Comparison of ENCODE assay signal across 1 cellular context in the genomic region with DNA sequence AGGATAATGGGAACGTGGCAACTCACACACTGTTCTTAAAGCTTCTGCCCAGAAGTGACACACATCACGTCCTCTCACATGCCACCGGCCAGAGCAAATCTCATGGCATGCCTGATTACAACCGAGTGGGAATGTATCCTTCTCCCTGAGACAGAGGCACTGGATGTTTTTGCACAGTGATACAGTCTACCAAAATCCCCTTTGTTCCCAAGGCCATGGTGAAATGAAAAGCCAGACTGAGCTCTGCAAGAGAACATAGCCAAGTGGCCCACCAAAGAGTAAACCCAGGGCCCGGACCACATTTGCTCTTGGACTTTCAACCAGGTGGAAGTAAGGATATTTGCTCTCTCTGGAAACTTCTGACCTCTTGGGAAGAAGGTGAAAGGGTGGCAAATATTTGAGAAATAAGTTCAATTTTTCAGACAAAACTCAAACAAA.
TF ChIP-seq lines count a peak whose summit lies in the region.

No MANE protein-coding gene starts in this region.

TF ChIP-seq in HepG2, 621 proteins besides CTCF, POLR2A, EP300 and RAD21 (continued from another document and continues in another):
- TF ChIP-seq, protein P1, sequence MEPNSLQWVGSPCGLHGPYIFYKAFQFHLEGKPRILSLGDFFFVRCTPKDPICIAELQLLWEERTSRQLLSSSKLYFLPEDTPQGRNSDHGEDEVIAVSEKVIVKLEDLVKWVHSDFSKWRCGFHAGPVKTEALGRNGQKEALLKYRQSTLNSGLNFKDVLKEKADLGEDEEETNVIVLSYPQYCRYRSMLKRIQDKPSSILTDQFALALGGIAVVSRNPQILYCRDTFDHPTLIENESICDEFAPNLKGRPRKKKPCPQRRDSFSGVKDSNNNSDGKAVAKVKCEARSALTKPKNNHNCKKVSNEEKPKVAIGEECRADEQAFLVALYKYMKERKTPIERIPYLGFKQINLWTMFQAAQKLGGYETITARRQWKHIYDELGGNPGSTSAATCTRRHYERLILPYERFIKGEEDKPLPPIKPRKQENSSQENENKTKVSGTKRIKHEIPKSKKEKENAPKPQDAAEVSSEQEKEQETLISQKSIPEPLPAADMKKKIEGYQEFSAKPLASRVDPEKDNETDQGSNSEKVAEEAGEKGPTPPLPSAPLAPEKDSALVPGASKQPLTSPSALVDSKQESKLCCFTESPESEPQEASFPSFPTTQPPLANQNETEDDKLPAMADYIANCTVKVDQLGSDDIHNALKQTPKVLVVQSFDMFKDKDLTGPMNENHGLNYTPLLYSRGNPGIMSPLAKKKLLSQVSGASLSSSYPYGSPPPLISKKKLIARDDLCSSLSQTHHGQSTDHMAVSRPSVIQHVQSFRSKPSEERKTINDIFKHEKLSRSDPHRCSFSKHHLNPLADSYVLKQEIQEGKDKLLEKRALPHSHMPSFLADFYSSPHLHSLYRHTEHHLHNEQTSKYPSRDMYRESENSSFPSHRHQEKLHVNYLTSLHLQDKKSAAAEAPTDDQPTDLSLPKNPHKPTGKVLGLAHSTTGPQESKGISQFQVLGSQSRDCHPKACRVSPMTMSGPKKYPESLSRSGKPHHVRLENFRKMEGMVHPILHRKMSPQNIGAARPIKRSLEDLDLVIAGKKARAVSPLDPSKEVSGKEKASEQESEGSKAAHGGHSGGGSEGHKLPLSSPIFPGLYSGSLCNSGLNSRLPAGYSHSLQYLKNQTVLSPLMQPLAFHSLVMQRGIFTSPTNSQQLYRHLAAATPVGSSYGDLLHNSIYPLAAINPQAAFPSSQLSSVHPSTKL (CRISPR knock-in tag; IDR thresholded peaks at IDR 0.05) = peak; percentile 94
- TF ChIP-seq ZNF598 (CRISPR knock-in tag; IDR thresholded peaks at IDR 0.05; ENCODE audit: borderline replicate concordance) = peak; percentile 74
- TF ChIP-seq, protein P2, sequence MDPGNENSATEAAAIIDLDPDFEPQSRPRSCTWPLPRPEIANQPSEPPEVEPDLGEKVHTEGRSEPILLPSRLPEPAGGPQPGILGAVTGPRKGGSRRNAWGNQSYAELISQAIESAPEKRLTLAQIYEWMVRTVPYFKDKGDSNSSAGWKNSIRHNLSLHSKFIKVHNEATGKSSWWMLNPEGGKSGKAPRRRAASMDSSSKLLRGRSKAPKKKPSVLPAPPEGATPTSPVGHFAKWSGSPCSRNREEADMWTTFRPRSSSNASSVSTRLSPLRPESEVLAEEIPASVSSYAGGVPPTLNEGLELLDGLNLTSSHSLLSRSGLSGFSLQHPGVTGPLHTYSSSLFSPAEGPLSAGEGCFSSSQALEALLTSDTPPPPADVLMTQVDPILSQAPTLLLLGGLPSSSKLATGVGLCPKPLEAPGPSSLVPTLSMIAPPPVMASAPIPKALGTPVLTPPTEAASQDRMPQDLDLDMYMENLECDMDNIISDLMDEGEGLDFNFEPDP (CRISPR knock-in tag; conservative IDR thresholded peaks at IDR 0.05) = no peak
- TF ChIP-seq IRF2 (CRISPR knock-in tag; IDR thresholded peaks at IDR 0.05) = no peak
- no peak for TF ChIP-seq ZSCAN9 (CRISPR knock-in tag; IDR thresholded peaks at IDR 0.05; ENCODE audit: borderline replicate concordance)
- TF ChIP-seq, protein P3, sequence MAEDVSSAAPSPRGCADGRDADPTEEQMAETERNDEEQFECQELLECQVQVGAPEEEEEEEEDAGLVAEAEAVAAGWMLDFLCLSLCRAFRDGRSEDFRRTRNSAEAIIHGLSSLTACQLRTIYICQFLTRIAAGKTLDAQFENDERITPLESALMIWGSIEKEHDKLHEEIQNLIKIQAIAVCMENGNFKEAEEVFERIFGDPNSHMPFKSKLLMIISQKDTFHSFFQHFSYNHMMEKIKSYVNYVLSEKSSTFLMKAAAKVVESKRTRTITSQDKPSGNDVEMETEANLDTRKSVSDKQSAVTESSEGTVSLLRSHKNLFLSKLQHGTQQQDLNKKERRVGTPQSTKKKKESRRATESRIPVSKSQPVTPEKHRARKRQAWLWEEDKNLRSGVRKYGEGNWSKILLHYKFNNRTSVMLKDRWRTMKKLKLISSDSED (CRISPR knock-in tag; IDR thresholded peaks at IDR 0.05) = no peak
- no peak for TF ChIP-seq KLF16 (CRISPR knock-in tag; IDR thresholded peaks at IDR 0.05)
- no peak for TF ChIP-seq PCBP1 (IDR thresholded peaks at IDR 0.05; ENCODE audit: borderline replicate concordance, low read depth, low read length)
- peak; percentile 28; the same call in 1 of the 2 replicates for TF ChIP-seq DPF2 (CRISPR knock-in tag; IDR thresholded peaks at IDR 0.05; ENCODE audit: borderline replicate concordance, low read depth)
- TF ChIP-seq, protein P4, sequence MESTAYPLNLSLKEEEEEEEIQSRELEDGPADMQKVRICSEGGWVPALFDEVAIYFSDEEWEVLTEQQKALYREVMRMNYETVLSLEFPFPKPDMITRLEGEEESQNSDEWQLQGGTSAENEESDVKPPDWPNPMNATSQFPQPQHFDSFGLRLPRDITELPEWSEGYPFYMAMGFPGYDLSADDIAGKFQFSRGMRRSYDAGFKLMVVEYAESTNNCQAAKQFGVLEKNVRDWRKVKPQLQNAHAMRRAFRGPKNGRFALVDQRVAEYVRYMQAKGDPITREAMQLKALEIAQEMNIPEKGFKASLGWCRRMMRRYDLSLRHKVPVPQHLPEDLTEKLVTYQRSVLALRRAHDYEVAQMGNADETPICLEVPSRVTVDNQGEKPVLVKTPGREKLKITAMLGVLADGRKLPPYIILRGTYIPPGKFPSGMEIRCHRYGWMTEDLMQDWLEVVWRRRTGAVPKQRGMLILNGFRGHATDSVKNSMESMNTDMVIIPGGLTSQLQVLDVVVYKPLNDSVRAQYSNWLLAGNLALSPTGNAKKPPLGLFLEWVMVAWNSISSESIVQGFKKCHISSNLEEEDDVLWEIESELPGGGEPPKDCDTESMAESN (CRISPR knock-in tag; conservative IDR thresholded peaks at IDR 0.05) = no peak
- TF ChIP-seq, protein P5, sequence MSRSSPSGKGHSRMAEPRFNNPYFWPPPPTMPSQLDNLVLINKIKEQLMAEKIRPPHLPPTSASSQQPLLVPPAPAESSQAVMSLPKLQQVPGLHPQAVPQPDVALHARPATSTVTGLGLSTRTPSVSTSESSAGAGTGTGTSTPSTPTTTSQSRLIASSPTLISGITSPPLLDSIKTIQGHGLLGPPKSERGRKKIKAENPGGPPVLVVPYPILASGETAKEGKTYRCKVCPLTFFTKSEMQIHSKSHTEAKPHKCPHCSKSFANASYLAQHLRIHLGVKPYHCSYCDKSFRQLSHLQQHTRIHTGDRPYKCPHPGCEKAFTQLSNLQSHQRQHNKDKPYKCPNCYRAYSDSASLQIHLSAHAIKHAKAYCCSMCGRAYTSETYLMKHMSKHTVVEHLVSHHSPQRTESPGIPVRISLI (CRISPR knock-in tag; IDR thresholded peaks at IDR 0.05; ENCODE audit: borderline replicate concordance) = no peak
- peak; percentile 97 for TF ChIP-seq NR2F2 (IDR thresholded peaks at IDR 0.05; ENCODE audit: borderline replicate concordance, low read depth)
- TF ChIP-seq MED13 (CRISPR knock-in tag; IDR thresholded peaks at IDR 0.05) = no peak
- peak; percentile 47; the same call in 1 of the 2 replicates for TF ChIP-seq ADNP (CRISPR knock-in tag; IDR thresholded peaks at IDR 0.05)
- TF ChIP-seq FOSL2 (CRISPR knock-in tag; IDR thresholded peaks at IDR 0.05) = peak; percentile 40; the same call in 1 of the 2 replicates
- TF ChIP-seq, protein P6, sequence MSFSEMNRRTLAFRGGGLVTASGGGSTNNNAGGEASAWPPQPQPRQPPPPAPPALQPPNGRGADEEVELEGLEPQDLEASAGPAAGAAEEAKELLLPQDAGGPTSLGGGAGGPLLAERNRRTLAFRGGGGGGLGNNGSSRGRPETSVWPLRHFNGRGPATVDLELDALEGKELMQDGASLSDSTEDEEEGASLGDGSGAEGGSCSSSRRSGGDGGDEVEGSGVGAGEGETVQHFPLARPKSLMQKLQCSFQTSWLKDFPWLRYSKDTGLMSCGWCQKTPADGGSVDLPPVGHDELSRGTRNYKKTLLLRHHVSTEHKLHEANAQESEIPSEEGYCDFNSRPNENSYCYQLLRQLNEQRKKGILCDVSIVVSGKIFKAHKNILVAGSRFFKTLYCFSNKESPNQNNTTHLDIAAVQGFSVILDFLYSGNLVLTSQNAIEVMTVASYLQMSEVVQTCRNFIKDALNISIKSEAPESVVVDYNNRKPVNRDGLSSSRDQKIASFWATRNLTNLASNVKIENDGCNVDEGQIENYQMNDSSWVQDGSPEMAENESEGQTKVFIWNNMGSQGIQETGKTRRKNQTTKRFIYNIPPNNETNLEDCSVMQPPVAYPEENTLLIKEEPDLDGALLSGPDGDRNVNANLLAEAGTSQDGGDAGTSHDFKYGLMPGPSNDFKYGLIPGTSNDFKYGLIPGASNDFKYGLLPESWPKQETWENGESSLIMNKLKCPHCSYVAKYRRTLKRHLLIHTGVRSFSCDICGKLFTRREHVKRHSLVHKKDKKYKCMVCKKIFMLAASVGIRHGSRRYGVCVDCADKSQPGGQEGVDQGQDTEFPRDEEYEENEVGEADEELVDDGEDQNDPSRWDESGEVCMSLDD (CRISPR knock-in tag; IDR thresholded peaks at IDR 0.05; ENCODE audit: borderline replicate concordance) = no peak
- no peak for TF ChIP-seq HNRNPL (IDR thresholded peaks at IDR 0.05; ENCODE audit: low read depth, low read length)
- no peak for TF ChIP-seq ZSCAN12 (CRISPR knock-in tag; IDR thresholded peaks at IDR 0.05)
- TF ChIP-seq PLRG1 (conservative IDR thresholded peaks at IDR 0.05) = no peak
- 0 out of 2 replicates have a peak, but pooled peaks have one; percentile 35 for TF ChIP-seq SAP130 (CRISPR knock-in tag; IDR thresholded peaks at IDR 0.05; ENCODE audit: low read depth)
- TF ChIP-seq ZNF207 (IDR thresholded peaks at IDR 0.05; ENCODE audit: borderline replicate concordance) = no peak
- peak; percentile 95 for TF ChIP-seq ZNF644 (CRISPR knock-in tag; IDR thresholded peaks at IDR 0.05; ENCODE audit: low read depth)
- no peak for TF ChIP-seq ZFP36L1 (CRISPR knock-in tag; IDR thresholded peaks at IDR 0.05)
- TF ChIP-seq ZKSCAN1 (IDR thresholded peaks at IDR 0.05; ENCODE audit: low read length) = no peak
- TF ChIP-seq, protein P7, sequence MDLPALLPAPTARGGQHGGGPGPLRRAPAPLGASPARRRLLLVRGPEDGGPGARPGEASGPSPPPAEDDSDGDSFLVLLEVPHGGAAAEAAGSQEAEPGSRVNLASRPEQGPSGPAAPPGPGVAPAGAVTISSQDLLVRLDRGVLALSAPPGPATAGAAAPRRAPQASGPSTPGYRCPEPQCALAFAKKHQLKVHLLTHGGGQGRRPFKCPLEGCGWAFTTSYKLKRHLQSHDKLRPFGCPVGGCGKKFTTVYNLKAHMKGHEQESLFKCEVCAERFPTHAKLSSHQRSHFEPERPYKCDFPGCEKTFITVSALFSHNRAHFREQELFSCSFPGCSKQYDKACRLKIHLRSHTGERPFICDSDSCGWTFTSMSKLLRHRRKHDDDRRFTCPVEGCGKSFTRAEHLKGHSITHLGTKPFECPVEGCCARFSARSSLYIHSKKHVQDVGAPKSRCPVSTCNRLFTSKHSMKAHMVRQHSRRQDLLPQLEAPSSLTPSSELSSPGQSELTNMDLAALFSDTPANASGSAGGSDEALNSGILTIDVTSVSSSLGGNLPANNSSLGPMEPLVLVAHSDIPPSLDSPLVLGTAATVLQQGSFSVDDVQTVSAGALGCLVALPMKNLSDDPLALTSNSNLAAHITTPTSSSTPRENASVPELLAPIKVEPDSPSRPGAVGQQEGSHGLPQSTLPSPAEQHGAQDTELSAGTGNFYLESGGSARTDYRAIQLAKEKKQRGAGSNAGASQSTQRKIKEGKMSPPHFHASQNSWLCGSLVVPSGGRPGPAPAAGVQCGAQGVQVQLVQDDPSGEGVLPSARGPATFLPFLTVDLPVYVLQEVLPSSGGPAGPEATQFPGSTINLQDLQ (CRISPR knock-in tag; IDR thresholded peaks at IDR 0.05) = no peak
- TF ChIP-seq, protein P8, sequence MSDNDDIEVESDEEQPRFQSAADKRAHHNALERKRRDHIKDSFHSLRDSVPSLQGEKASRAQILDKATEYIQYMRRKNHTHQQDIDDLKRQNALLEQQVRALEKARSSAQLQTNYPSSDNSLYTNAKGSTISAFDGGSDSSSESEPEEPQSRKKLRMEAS (IDR thresholded peaks at IDR 0.05) = peak; percentile 54
- TF ChIP-seq TAF15 (IDR thresholded peaks at IDR 0.05; ENCODE audit: low read depth, low read length, poor library complexity, severe bottlenecking) = no peak
- no peak for TF ChIP-seq HNRNPK (IDR thresholded peaks at IDR 0.05; ENCODE audit: low read depth, low read length, poor library complexity, severe bottlenecking)
- TF ChIP-seq ELF4 (CRISPR knock-in tag; IDR thresholded peaks at IDR 0.05; ENCODE audit: borderline replicate concordance) = no peak
- TF ChIP-seq ZNF24 (IDR thresholded peaks at IDR 0.05) = no peak
- TF ChIP-seq LCORL (IDR thresholded peaks at IDR 0.05) = 0 out of 2 replicates have a peak, but pooled peaks have one; percentile 4
- peak; percentile 85 for TF ChIP-seq LCORL (CRISPR knock-in tag; IDR thresholded peaks at IDR 0.05)
- TF ChIP-seq ZNF672 (CRISPR knock-in tag; IDR thresholded peaks at IDR 0.05) = no peak
- no peak for TF ChIP-seq ZNF143 (CRISPR knock-in tag; IDR thresholded peaks at IDR 0.05)
- no peak for TF ChIP-seq KDM4B (CRISPR knock-in tag; IDR thresholded peaks at IDR 0.05)
- peak; percentile 76; the same call in 1 of the 2 replicates for TF ChIP-seq RFXAP (CRISPR knock-in tag; IDR thresholded peaks at IDR 0.05; ENCODE audit: borderline replicate concordance)
- TF ChIP-seq ZNF292 (CRISPR knock-in tag; IDR thresholded peaks at IDR 0.05; ENCODE audit: borderline replicate concordance, low read depth) = peak; percentile 54; the same call in 1 of the 2 replicates
- TF ChIP-seq, protein P9, sequence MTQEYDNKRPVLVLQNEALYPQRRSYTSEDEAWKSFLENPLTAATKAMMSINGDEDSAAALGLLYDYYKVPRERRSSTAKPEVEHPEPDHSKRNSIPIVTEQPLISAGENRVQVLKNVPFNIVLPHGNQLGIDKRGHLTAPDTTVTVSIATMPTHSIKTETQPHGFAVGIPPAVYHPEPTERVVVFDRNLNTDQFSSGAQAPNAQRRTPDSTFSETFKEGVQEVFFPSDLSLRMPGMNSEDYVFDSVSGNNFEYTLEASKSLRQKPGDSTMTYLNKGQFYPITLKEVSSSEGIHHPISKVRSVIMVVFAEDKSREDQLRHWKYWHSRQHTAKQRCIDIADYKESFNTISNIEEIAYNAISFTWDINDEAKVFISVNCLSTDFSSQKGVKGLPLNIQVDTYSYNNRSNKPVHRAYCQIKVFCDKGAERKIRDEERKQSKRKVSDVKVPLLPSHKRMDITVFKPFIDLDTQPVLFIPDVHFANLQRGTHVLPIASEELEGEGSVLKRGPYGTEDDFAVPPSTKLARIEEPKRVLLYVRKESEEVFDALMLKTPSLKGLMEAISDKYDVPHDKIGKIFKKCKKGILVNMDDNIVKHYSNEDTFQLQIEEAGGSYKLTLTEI (CRISPR knock-in tag; conservative IDR thresholded peaks at IDR 0.05) = no peak
